ENCODE assay signal across 16 cellular contexts in the genomic region with DNA sequence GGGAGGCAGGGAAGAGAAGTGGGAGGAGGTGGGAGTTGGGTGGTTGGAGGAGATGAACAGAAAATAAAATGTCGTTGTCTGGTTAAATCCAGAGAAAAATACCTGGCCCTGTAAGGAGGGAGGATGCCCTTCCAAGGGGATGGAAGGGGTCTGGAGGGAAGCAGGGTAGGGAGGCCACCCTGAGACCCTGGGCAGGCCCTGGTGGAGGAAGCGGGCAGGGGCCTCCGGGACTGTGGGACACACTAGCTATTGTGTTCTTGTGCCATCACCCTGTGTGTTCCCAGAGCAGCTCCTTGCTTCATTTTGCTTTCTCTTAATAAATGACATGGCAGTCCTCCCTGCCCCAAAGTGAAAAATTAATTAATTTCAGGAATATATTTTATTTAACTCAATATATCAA. TPM values are rescaled to one million over a fixed set of nuclear protein-coding genes. Genes with fewer than 3 reads are reported as not detected.
DNase-seq lines count a peak whose midpoint lies in the region; ATAC-seq and TF ChIP-seq lines count a peak whose summit lies in the region.
"Had no signal": no experiment of that assay in that cellular context is flagged by ENCODE, and none has a peak within 500 bp of the region (broad histone marks: within the 10 kb centered on the region; RNA-seq: fewer than 3 reads in every experiment).

No MANE protein-coding gene starts in this region.

- no peak for ATAC-seq in activated naive CD4-positive, alpha-beta T cell treated with anti-CD3 and anti-CD28 coated beads, Interleukin-2, amount 50 U/mL, for 72 hours
- no peak for ATAC-seq in HG02973 (IDR thresholded peaks at IDR 0.05; ENCODE audit: unreplicated experiment)

- no peaks in the 10 kb centered on the region for H3K79me2 ChIP-seq in OCI-LY7 (ENCODE audit: insufficient read depth, low read depth, low read length)

- H3K27ac ChIP-seq in OCI-LY7 (ENCODE audit: low read depth, low read length, poor library complexity, severe bottlenecking) (no peak overlapping the region), uterus (peak overlapping the region; percentile 56 to 59)
- peak overlapping the region; percentile 56 for H3K27ac ChIP-seq in effector memory CD4-positive, alpha-beta T cell (ENCODE audit: insufficient read depth, low read length, poor library complexity, severe bottlenecking)
- H3K27ac ChIP-seq: HL-60, ovary had no signal

- no peak for TF ChIP-seq POLR2A in uterus (IDR thresholded peaks at IDR 0.05)

- H3K27me3 ChIP-seq in effector memory CD4-positive, alpha-beta T cell (replicated peaks; ENCODE audit: control insufficient read depth, insufficient read depth, low read length, poor library complexity, severe bottlenecking): no peaks in the 10 kb centered on the region
- H3K27me3 ChIP-seq in uterus: no peaks in the 10 kb centered on the region
- H3K27me3 ChIP-seq: ovary had no signal

- TF ChIP-seq CTCF in OCI-LY7 (conservative IDR thresholded peaks at IDR 0.05; ENCODE audit: low read length) (no peak), uterus (IDR thresholded peaks at IDR 0.05) (no peak), mesothelial cell of epicardium (IDR thresholded peaks at IDR 0.05; ENCODE audit: unreplicated experiment) (no peak)

- CTCF ChIA-PET in OCI-LY7 (lab: Charles Lee; ENCODE audit: unreplicated experiment): interaction anchor here (0.6 to 1.3 kb wide), 2 partner anchors 42 to 46 kb away, joined by 3 to 4 read pairs; no protein-coding TSS in a partner anchor

- H4K20me1 ChIP-seq in OCI-LY7 (ENCODE audit: insufficient read depth, low read length): no peaks in the 10 kb centered on the region

- intact Hi-C loops in OCI-LY7 (cut with micrococcal nuclease; ENCODE audit: unreplicated experiment) (loop anchor here (2.0 to 10.0 kb wide), 4 partner anchors 204 to 1284 kb away; partner anchors contain the start of genes ERBIN and SREK1), uterus (cut with DNase I; ENCODE audit: low total_unique reads) (loop anchor here (5.0 kb wide), 1 partner anchor 46 kb away; no protein-coding TSS in a partner anchor)

- no peaks in the 10 kb centered on the region for H3K9me3 ChIP-seq in OCI-LY7 (ENCODE audit: low read length)
- no peaks in the 10 kb centered on the region for H3K9me3 ChIP-seq in effector memory CD4-positive, alpha-beta T cell (ENCODE audit: control insufficient read depth, low read length)
- no peaks in the 10 kb centered on the region for H3K9me3 ChIP-seq in uterus
- H3K9me3 ChIP-seq: ovary had no signal

- no peaks in the 10 kb centered on the region for H3K9me2 ChIP-seq in OCI-LY7 (ENCODE audit: insufficient read depth, low read length)

- H3K36me3 ChIP-seq in OCI-LY7 (ENCODE audit: insufficient read depth, low read length): no peaks in the 10 kb centered on the region
- H3K36me3 ChIP-seq in effector memory CD4-positive, alpha-beta T cell (ENCODE audit: control insufficient read depth, insufficient read depth, low read length): no peaks in the 10 kb centered on the region
- H3K36me3 ChIP-seq in uterus: no peaks in the 10 kb centered on the region
- H3K36me3 ChIP-seq: ovary had no signal

- BruUV-seq in OCI-LY7 (replicated peaks; lab: Mats Ljungman, UMichigan): no TSS peak

- H2AFZ ChIP-seq in OCI-LY7 (ENCODE audit: low read length): peak overlapping the region; percentile 90; the same call in 1 of the 2 replicates

- no peaks in the 10 kb centered on the region for H3K9me3 Mint-ChIP-seq in activated naive CD4-positive, alpha-beta T cell treated with anti-CD3 and anti-CD28 coated beads, Interleukin-2, amount 50 U/mL, for 24 hours
- H3K9me3 Mint-ChIP-seq in activated naive CD4-positive, alpha-beta T cell treated with anti-CD3 and anti-CD28 coated beads, Interleukin-2, amount 50 U/mL, for 72 hours: no peaks in the 10 kb centered on the region
- H3K9me3 Mint-ChIP-seq in mesothelial cell of epicardium: no peaks in the 10 kb centered on the region

- H3K27me3 Mint-ChIP-seq in activated naive CD4-positive, alpha-beta T cell treated with anti-CD3 and anti-CD28 coated beads, Interleukin-2, amount 50 U/mL, for 24 hours: no peaks in the 10 kb centered on the region
- no peaks in the 10 kb centered on the region for H3K27me3 Mint-ChIP-seq in mesothelial cell of epicardium (ENCODE audit: low read depth)
- H3K27me3 Mint-ChIP-seq: activated naive CD8-positive, alpha-beta T cell had no signal

- POLR2A ChIA-PET in OCI-LY7 (lab: Charles Lee): interaction anchor here (0.7 to 4.7 kb wide), 5 partner anchors 19 to 1279 kb away, joined by 3 to 48 read pairs (median 4); no protein-coding TSS in a partner anchor

- peaks cover 63% of the 10 kb centered on the region for H3K4me1 ChIP-seq in OCI-LY7 (ENCODE audit: insufficient read depth, low read length, poor library complexity, severe bottlenecking)
- H3K4me1 ChIP-seq in effector memory CD4-positive, alpha-beta T cell (ENCODE audit: control insufficient read depth, insufficient read depth, low read length, poor library complexity, severe bottlenecking): peaks cover 44% of the 10 kb centered on the region
- peaks cover 0 to 5% of the 10 kb centered on the region in 2 donors for H3K4me1 ChIP-seq in uterus

- H3K4me3 ChIP-seq in OCI-LY7 (ENCODE audit: low read depth, low read length, poor library complexity, severe bottlenecking): no peak overlapping the region
- no peak overlapping the region for H3K4me3 ChIP-seq in effector memory CD4-positive, alpha-beta T cell (ENCODE audit: insufficient read depth, low read depth, low read length, poor library complexity, severe bottlenecking)
- no peak overlapping the region for H3K4me3 ChIP-seq in uterus
- H3K4me3 ChIP-seq: K562, ovary had no signal

- H3K27ac Mint-ChIP-seq in activated naive CD4-positive, alpha-beta T cell treated with anti-CD3 and anti-CD28 coated beads, Interleukin-2, amount 50 U/mL, for 24 hours: peak overlapping the region; percentile 12
- peak overlapping the region in 1 of 2 donors; percentile 76 for H3K27ac Mint-ChIP-seq in activated naive CD4-positive, alpha-beta T cell treated with anti-CD3 and anti-CD28 coated beads, Interleukin-2, amount 50 U/mL, for 72 hours
- H3K27ac Mint-ChIP-seq in mesothelial cell of epicardium: no peak overlapping the region

- no peak for DNase-seq in activated naive CD4-positive, alpha-beta T cell treated with anti-CD3 and anti-CD28 coated beads, Interleukin-2, amount 50 U/mL, for 72 hours (ENCODE audit: low spot score in 2 of 2)
- DNase-seq in OCI-LY7 (ENCODE audit: low spot score): no peak
- no peak for DNase-seq in effector memory CD4-positive, alpha-beta T cell
- DNase-seq in uterus: no peak
- DNase-seq in NCI-H748 treated with DMSO at 0.1 percent for 48 hours (lab: John Stamatoyannopoulos, UW): no peak
- no peak for DNase-seq in mesothelial cell of epicardium (ENCODE audit: low spot score in 2 of 2, unreplicated experiment in 2 of 2)
- DNase-seq: kidney, SIG-M5 had no signal

- H3K4me3 Mint-ChIP-seq in activated naive CD4-positive, alpha-beta T cell treated with anti-CD3 and anti-CD28 coated beads, Interleukin-2, amount 50 U/mL, for 24 hours: no peak overlapping the region
- no peak overlapping the region for H3K4me3 Mint-ChIP-seq in mesothelial cell of epicardium

- H3K4me2 ChIP-seq in OCI-LY7 (ENCODE audit: low read length): 0 out of 2 replicates have a peak overlapping the region, but pooled peaks have one; percentile 11

- peaks cover 69% of the 10 kb centered on the region for H3K4me1 Mint-ChIP-seq in activated naive CD4-positive, alpha-beta T cell treated with anti-CD3 and anti-CD28 coated beads, Interleukin-2, amount 50 U/mL, for 24 hours
- peaks cover 8% of the 10 kb centered on the region for H3K4me1 Mint-ChIP-seq in mesothelial cell of epicardium

- no peaks in the 10 kb centered on the region for H3K36me3 Mint-ChIP-seq in activated naive CD4-positive, alpha-beta T cell treated with anti-CD3 and anti-CD28 coated beads, Interleukin-2, amount 50 U/mL, for 24 hours
- peaks cover 7% of the 10 kb centered on the region in 2 donors for H3K36me3 Mint-ChIP-seq in activated naive CD4-positive, alpha-beta T cell treated with anti-CD3 and anti-CD28 coated beads, Interleukin-2, amount 50 U/mL, for 72 hours
- H3K36me3 Mint-ChIP-seq in mesothelial cell of epicardium: no peaks in the 10 kb centered on the region
- H3K36me3 Mint-ChIP-seq: activated naive CD8-positive, alpha-beta T cell had no signal

RNA-seq across cellular contexts. Expression of gene CD180, which starts 11.8 kb away (rescaled TPM):
- not detected for total RNA-seq in activated naive CD4-positive, alpha-beta T cell treated with anti-CD3 and anti-CD28 coated beads, Interleukin-2, amount 50 U/mL, for 72 hours
- 11.1 and 14.4 TPM in 2 replicates for total RNA-seq in OCI-LY7 (2014; rRNA removed; shearing (Covaris generic))
- total RNA-seq in OCI-LY7 (2022) (14.7 and 15.7 TPM in 2 replicates), uterus (under 1 TPM in 3 of 4 donors, not detected in 1; 0.37 to 0.83 (median 0.59) TPM), mesothelial cell of epicardium (not detected in 3 replicates)
- total RNA-seq: bronchial epithelial cell, fibroblast of lung had no signal

Comparison
In these comparisons a context has a peak if more than half of its experiments do, and no peak if none do; other contexts are left out.
1. RNA of gene CD180, which starts 11.8 kb away (total RNA-seq): 11.1 to 15.7 TPM in OCI-LY7; 0.37 to 0.83 TPM in uterus, not detected in activated naive CD4-positive, alpha-beta T cell treated with anti-CD3 and anti-CD28 coated beads, Interleukin-2, amount 50 U/mL, for 72 hours and not detected in mesothelial cell of epicardium; every median in the first group is over 4 times any median in the second.